Comparison of ENCODE assay signal across 13 cellular contexts in genomic region chr11:69437001-69437875, GRCh38. TPM values are rescaled to one million over a fixed set of nuclear protein-coding genes. Genes with fewer than 3 reads are reported as not detected.
DNase-seq lines count a peak whose midpoint lies in the region; ATAC-seq and TF ChIP-seq lines count a peak whose summit lies in the region.
"Had no signal": no experiment of that assay in that cellular context is flagged by ENCODE, and none has a peak within 500 bp of the region (broad histone marks: within the 10 kb centered on the region; RNA-seq: fewer than 3 reads in every experiment).

No MANE protein-coding gene starts in this region.

- no peaks in the 10 kb centered on the region; the same call in 1 of the 2 replicates for H4K20me1 ChIP-seq in BLaER1

- TF ChIP-seq EP300 in Ishikawa (IDR thresholded peaks at IDR 0.05; ENCODE audit: borderline replicate concordance) = peak; percentile 93

- no peak overlapping the region for H3K4me3 ChIP-seq in BLaER1
- H3K4me3 ChIP-seq in epithelial cell of esophagus (ENCODE audit: low read length) = no peak overlapping the region
- H3K4me3 ChIP-seq: psoas muscle had no signal

- no peaks in the 10 kb centered on the region for H3K9me3 ChIP-seq in BLaER1
- H3K9me3 ChIP-seq: psoas muscle had no signal

- H3K9ac ChIP-seq in BLaER1 = no peak overlapping the region

- peak; percentile 23; the same call in 1 of the 2 replicates for TF ChIP-seq RAD21 in Ishikawa (IDR thresholded peaks at IDR 0.05; ENCODE audit: low read depth)

- no peak for TF ChIP-seq CTCF in epithelial cell of esophagus (IDR thresholded peaks at IDR 0.05; ENCODE audit: insufficient read depth, low read depth, low read length, missing control alignments)

- H3K4me2 ChIP-seq in BLaER1 = peak overlapping the region; percentile 77

- H3K4me1 ChIP-seq in BLaER1 = peaks cover 54% of the 10 kb centered on the region
- H3K4me1 ChIP-seq: psoas muscle had no signal

- no peak for ATAC-seq in stimulated activated naive CD8-positive, alpha-beta T cell treated with anti-CD3 and anti-CD28 coated beads, Interleukin-15, Interleukin-2, amounts not matched to agents 100 U/mL and 50 U/mL, for 24 hours
- no peak for ATAC-seq in HG03571 (IDR thresholded peaks at IDR 0.05; ENCODE audit: unreplicated experiment)

- DNase-seq in epithelial cell of esophagus (ENCODE audit: low read depth) (peak; percentile 69), myocyte (ENCODE audit: low read depth) (peak; percentile 95)
- no peak for DNase-seq in activated CD4-positive, alpha-beta T cell treated with anti-CD3 and anti-CD28 coated beads for 4 hours
- no peak for DNase-seq in stimulated activated CD4-positive, alpha-beta T cell treated with anti-CD3 and anti-CD28 coated beads, Interleukin-2, amount 100 ng/mL, for 48 hours
- DNase-seq in stimulated activated naive CD8-positive, alpha-beta T cell treated with anti-CD3 and anti-CD28 coated beads, Interleukin-15, Interleukin-2, amounts not matched to agents 100 U/mL and 50 U/mL, for 24 hours = no peak
- DNase-seq: activated CD8-positive, alpha-beta memory T cell treated with anti-CD3 and anti-CD28 coated beads, Interleukin-2, amount 50 U/mL, for 4 hours; anterior cingulate cortex; immature natural killer cell; NCI-H1105 had no signal

- no peak overlapping the region for H3K27ac ChIP-seq in BLaER1
- H3K27ac ChIP-seq: psoas muscle had no signal

- H3K27me3 ChIP-seq in BLaER1 = no peaks in the 10 kb centered on the region

- H3K36me3 ChIP-seq in BLaER1 = no peaks in the 10 kb centered on the region

TF ChIP-seq in Ishikawa, 13 proteins besides CTCF, POLR2A, EP300 and RAD21:
- TF ChIP-seq YY1 (IDR thresholded peaks at IDR 0.05; ENCODE audit: low read depth) (peak; percentile 57; the same call in 1 of the 2 replicates), CREB1 (IDR thresholded peaks at IDR 0.05; ENCODE audit: low read depth) (no peak), EGR1 (IDR thresholded peaks at IDR 0.05) (peak; percentile 89), CEBPB (IDR thresholded peaks at IDR 0.05) (peak; percentile 19; the same call in 1 of the 2 replicates), TAF1 (IDR thresholded peaks at IDR 0.05; ENCODE audit: low read depth) (no peak), FOXM1 (IDR thresholded peaks at IDR 0.05; ENCODE audit: borderline replicate concordance, low read depth) (peak; percentile 77), TEAD4 (IDR thresholded peaks at IDR 0.05) (peak; percentile 100), TCF12 (IDR thresholded peaks at IDR 0.05; ENCODE audit: low read depth) (peak; percentile 94), USF1 (IDR thresholded peaks at IDR 0.05) (peak; percentile 81), MAX (IDR thresholded peaks at IDR 0.05) (peak; percentile 93), NFIC (IDR thresholded peaks at IDR 0.05) (peak; percentile 79), REST (IDR thresholded peaks at IDR 0.05; ENCODE audit: low read depth) (no peak), ZBTB7A (IDR thresholded peaks at IDR 0.05; ENCODE audit: low read depth) (0 out of 2 replicates have a peak, but pooled peaks have one; percentile 68)

RNA-seq across cellular contexts. Expression of gene LINC01488, which starts 44.2 kb away (rescaled TPM):
- total RNA-seq in myocyte = not detected in 2 replicates
- polyA plus RNA-seq in myocyte (2012) = 0.03 TPM
- total RNA-seq: psoas muscle had no signal
- polyA plus RNA-seq: immature natural killer cell had no signal

Comparison
In these comparisons a context has a peak if more than half of its experiments do, and no peak if none do; other contexts are left out.
1. DNase-seq: peak in epithelial cell of esophagus (single experiment) and myocyte (single experiment); none in activated CD4-positive, alpha-beta T cell treated with anti-CD3 and anti-CD28 coated beads for 4 hours (0 of 2), stimulated activated CD4-positive, alpha-beta T cell treated with anti-CD3 and anti-CD28 coated beads, Interleukin-2, amount 100 ng/mL, for 48 hours (0 of 2) and stimulated activated naive CD8-positive, alpha-beta T cell treated with anti-CD3 and anti-CD28 coated beads, Interleukin-15, Interleukin-2, amounts not matched to agents 100 U/mL and 50 U/mL, for 24 hours (single experiment).